In the genomic region with DNA sequence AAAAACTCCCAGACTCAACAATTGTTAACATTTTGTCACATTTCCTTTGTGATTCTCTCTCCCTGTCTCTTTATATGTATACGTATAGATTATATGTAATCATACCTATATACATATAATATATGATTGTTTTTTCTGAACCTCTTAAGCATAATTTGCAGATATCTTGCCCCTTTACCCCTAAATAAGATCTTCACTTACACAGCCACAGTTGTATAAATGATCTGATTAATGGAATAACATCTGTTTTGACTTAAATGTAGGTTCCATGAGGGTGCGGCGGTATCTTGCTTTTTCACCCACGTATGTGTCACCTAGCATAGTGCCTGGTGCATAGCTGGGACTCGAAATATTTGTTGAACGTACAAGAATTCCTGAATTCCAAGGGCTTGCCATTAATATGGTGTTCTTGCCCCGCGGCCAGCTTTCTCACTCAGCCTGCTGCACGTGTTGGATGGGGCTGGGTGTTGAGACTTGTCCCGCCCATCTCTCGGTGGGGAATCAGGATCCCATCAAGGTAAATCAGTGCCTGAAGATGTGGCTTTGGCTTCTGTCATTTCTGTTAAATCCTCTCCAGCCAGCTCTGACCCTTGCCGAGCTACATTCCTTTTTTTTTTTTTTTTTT, we compare ENCODE assay signal across 16 cellular contexts. TPM values are rescaled to one million over a fixed set of nuclear protein-coding genes. Genes with fewer than 3 reads are reported as not detected.
"Had no signal": no experiment of that assay in that cellular context is flagged by ENCODE, and none has a peak within 500 bp of the region (broad histone marks: within the 10 kb centered on the region; RNA-seq: fewer than 3 reads in every experiment).

No MANE protein-coding gene starts in this region.

- H3K27ac ChIP-seq: left lung, tibial artery had no signal

- H3K9me3 Mint-ChIP-seq: activated CD4-positive, alpha-beta T cell treated with anti-CD3 and anti-CD28 coated beads, Interleukin-2, amount 10 ng/mL, durations not matched to agents 7 days and 5 days; activated naive CD8-positive, alpha-beta T cell treated with anti-CD3 and anti-CD28 coated beads for 36 hours; stimulated activated memory B cell treated with anti-CD40 and anti-IgM and Interleukin-4, amounts not matched to agents 10 μg/mL and 1 μg/mL and 100 μg/mL, for 72 hours had no signal

- H3K36me3 Mint-ChIP-seq: activated naive CD8-positive, alpha-beta T cell treated with anti-CD3 and anti-CD28 coated beads for 36 hours; stimulated activated memory B cell treated with anti-CD40 and anti-IgM and Interleukin-4, amounts not matched to agents 10 μg/mL and 1 μg/mL and 100 μg/mL, for 72 hours had no signal

- H3K27me3 ChIP-seq: left lung had no signal

- H3K4me3 Mint-ChIP-seq: activated CD4-positive, alpha-beta T cell treated with anti-CD3 and anti-CD28 coated beads, Interleukin-2, amount 10 ng/mL, durations not matched to agents 7 days and 5 days; activated naive CD8-positive, alpha-beta T cell treated with anti-CD3 and anti-CD28 coated beads for 36 hours; stimulated activated memory B cell treated with anti-CD40 and anti-IgM and Interleukin-4, amounts not matched to agents 10 μg/mL and 1 μg/mL and 100 μg/mL, for 72 hours had no signal

- ATAC-seq: left lung; right cardiac atrium; stimulated activated memory B cell treated with anti-CD40 and anti-IgM and Interleukin-4, amounts not matched to agents 10 μg/mL and 1 μg/mL and 100 μg/mL, for 72 hours; T-helper 17 cell had no signal

- H3K4me3 ChIP-seq: left lung, smooth muscle cell, tibial artery had no signal

- FAIRE-seq: TTC549 had no signal

- DNase-seq: activated CD4-positive, alpha-beta T cell treated with anti-CD3 and anti-CD28 coated beads, Interleukin-2, amount 10 ng/mL, durations not matched to agents 7 days and 5 days; activated CD4-positive, CD25-positive, alpha-beta regulatory T cell; activated gamma-delta T cell; activated naive CD8-positive, alpha-beta T cell treated with anti-CD3 and anti-CD28 coated beads for 36 hours; cerebellar nuclear complex; dermis blood vessel endothelial cell; left lung; mesenchymal stem cell; right cardiac atrium; T-helper 17 cell; tibial artery had no signal

- H3K27me3 Mint-ChIP-seq: activated naive CD8-positive, alpha-beta T cell treated with anti-CD3 and anti-CD28 coated beads for 36 hours; stimulated activated memory B cell treated with anti-CD40 and anti-IgM and Interleukin-4, amounts not matched to agents 10 μg/mL and 1 μg/mL and 100 μg/mL, for 72 hours; T-helper 17 cell had no signal

- H3K9me3 ChIP-seq: left lung, tibial artery had no signal

- H3K36me3 ChIP-seq: left lung, tibial artery had no signal

- H3K4me2 ChIP-seq: smooth muscle cell had no signal

- H3K27ac Mint-ChIP-seq: activated CD4-positive, alpha-beta T cell treated with anti-CD3 and anti-CD28 coated beads, Interleukin-2, amount 10 ng/mL, durations not matched to agents 7 days and 5 days; activated naive CD8-positive, alpha-beta T cell treated with anti-CD3 and anti-CD28 coated beads for 36 hours; stimulated activated memory B cell treated with anti-CD40 and anti-IgM and Interleukin-4, amounts not matched to agents 10 μg/mL and 1 μg/mL and 100 μg/mL, for 72 hours; T-helper 17 cell had no signal

RNA-seq across cellular contexts. Expression of a gene that starts 17.5 kb away (rescaled TPM):
- total RNA-seq: activated CD4-positive, alpha-beta T cell treated with anti-CD3 and anti-CD28 coated beads, Interleukin-2, amount 10 ng/mL, durations not matched to agents 7 days and 5 days; activated naive CD8-positive, alpha-beta T cell treated with anti-CD3 and anti-CD28 coated beads for 36 hours; dermis blood vessel endothelial cell; left lung; smooth muscle cell; T-helper 17 cell had no signal
- polyA plus RNA-seq: esophagus, neural cell, smooth muscle cell had no signal
